ENCODE assay signal across 41 cellular contexts in genomic region chr10:37109000-37109399, GRCh38. TPM values are rescaled to one million over a fixed set of nuclear protein-coding genes. Genes with fewer than 3 reads are reported as not detected.
"Had no signal": no experiment of that assay in that cellular context is flagged by ENCODE, and none has a peak within 500 bp of the region (broad histone marks: within the 10 kb centered on the region; RNA-seq: fewer than 3 reads in every experiment).

No MANE protein-coding gene starts in this region.

- H3K27me3 Mint-ChIP-seq: activated CD4-positive, alpha-beta memory T cell treated with anti-CD3 and anti-CD28 coated beads for 36 hours; activated CD4-positive, alpha-beta T cell treated with anti-CD3 and anti-CD28 coated beads for 36 hours; activated CD4-positive, alpha-beta T cell treated with anti-CD3 and anti-CD28 coated beads, Interleukin-2, amount 10 ng/mL, durations not matched to agents 24 days and 14 days; activated CD8-positive, alpha-beta T cell treated with anti-CD3 and anti-CD28 coated beads for 36 hours; activated naive CD8-positive, alpha-beta T cell treated with anti-CD3 and anti-CD28 coated beads for 36 hours; activated T-helper 17 cell treated with anti-CD3 and anti-CD28 coated beads, Interleukin-2, amount 50 U/mL, for 72 hours had no signal

- ATAC-seq: activated CD4-positive, alpha-beta T cell treated with anti-CD3 and anti-CD28 coated beads for 36 hours; activated CD4-positive, CD25-positive, alpha-beta regulatory T cell treated with anti-CD3 and anti-CD28 coated beads, Interleukin-2, amount 50 U/mL, for 24 hours; activated CD8-positive, alpha-beta T cell treated with anti-CD3 and anti-CD28 coated beads for 36 hours; activated naive CD4-positive, alpha-beta T cell treated with anti-CD3 and anti-CD28 coated beads, Interleukin-2, amount 50 U/mL, for 72 hours; activated T-cell treated with anti-CD3 and anti-CD28 coated beads, Interleukin-2, amount 50 U/mL, for 4 hours; activated T-cell treated with anti-CD3 and anti-CD28 coated beads, Interleukin-2, amount 50 U/mL, for 72 hours; activated T-helper 17 cell treated with anti-CD3 and anti-CD28 coated beads, Interleukin-2, amount 50 U/mL, for 72 hours; body of pancreas had no signal

- H3K27me3 ChIP-seq: adrenal gland, body of pancreas, brain microvascular endothelial cell, breast epithelium had no signal

- H3K36me3 Mint-ChIP-seq: activated CD4-positive, alpha-beta memory T cell treated with anti-CD3 and anti-CD28 coated beads for 36 hours; activated naive CD4-positive, alpha-beta T cell treated with anti-CD3 and anti-CD28 coated beads, Interleukin-2, amount 50 U/mL, for 72 hours; activated naive CD8-positive, alpha-beta T cell treated with anti-CD3 and anti-CD28 coated beads for 36 hours had no signal

- H3K4me3 Mint-ChIP-seq: activated CD4-positive, alpha-beta memory T cell treated with anti-CD3 and anti-CD28 coated beads for 36 hours; activated CD4-positive, alpha-beta T cell treated with anti-CD3 and anti-CD28 coated beads for 36 hours; activated CD4-positive, alpha-beta T cell treated with anti-CD3 and anti-CD28 coated beads, Interleukin-2, amount 10 ng/mL, durations not matched to agents 24 days and 14 days; activated CD8-positive, alpha-beta T cell treated with anti-CD3 and anti-CD28 coated beads for 36 hours; activated naive CD4-positive, alpha-beta T cell treated with anti-CD3 and anti-CD28 coated beads for 36 hours; activated naive CD8-positive, alpha-beta T cell treated with anti-CD3 and anti-CD28 coated beads for 36 hours; activated T-cell treated with anti-CD3 and anti-CD28 coated beads, Interleukin-2, amount 50 U/mL, for 4 hours; activated T-cell treated with anti-CD3 and anti-CD28 coated beads, Interleukin-2, amount 50 U/mL, for 72 hours; activated T-helper 1 cell treated with anti-CD3 and anti-CD28 coated beads, Interleukin-12 subunit alpha, Interleukin-12 subunit beta, Interleukin-2, Interleukin-4 antibody, amounts not matched to agents 30 ng/mL and 10 ng/mL and 1 ng/mL, durations not matched to agents 14 hours and 24 hours and 36 hours; activated T-helper 17 cell treated with anti-CD3 and anti-CD28 coated beads, Interleukin-2, amount 50 U/mL, for 72 hours; T-helper 1 cell treated with Interleukin-12 subunit alpha and Interleukin-12 subunit beta and Interleukin-4 antibody, amounts not matched to agents 30 μg/mL and 1 μg/mL, for 36 hours; T-helper 2 cell treated with Interferon-gamma antibody and Interleukin-4, amounts not matched to agents 5 μg/mL and 100 μg/mL, for 36 hours had no signal

- H3K27ac ChIP-seq: adrenal gland, body of pancreas, brain microvascular endothelial cell, breast epithelium, VCaP had no signal

- H3K9me3 ChIP-seq: adrenal gland, body of pancreas, breast epithelium had no signal

- H3K4me1 ChIP-seq: adrenal gland, body of pancreas, breast epithelium had no signal

- H3K27ac Mint-ChIP-seq: activated CD4-positive, alpha-beta memory T cell treated with anti-CD3 and anti-CD28 coated beads for 36 hours; activated CD4-positive, alpha-beta T cell treated with anti-CD3 and anti-CD28 coated beads for 36 hours; activated CD4-positive, alpha-beta T cell treated with anti-CD3 and anti-CD28 coated beads, Interleukin-2, amount 10 ng/mL, durations not matched to agents 24 days and 14 days; activated CD8-positive, alpha-beta T cell treated with anti-CD3 and anti-CD28 coated beads for 36 hours; activated naive CD4-positive, alpha-beta T cell treated with anti-CD3 and anti-CD28 coated beads for 36 hours; activated naive CD4-positive, alpha-beta T cell treated with anti-CD3 and anti-CD28 coated beads, Interleukin-2, amount 50 U/mL, for 72 hours; activated naive CD8-positive, alpha-beta T cell treated with anti-CD3 and anti-CD28 coated beads for 36 hours; activated T-cell treated with anti-CD3 and anti-CD28 coated beads, Interleukin-2, amount 50 U/mL, for 72 hours; activated T-helper 1 cell treated with anti-CD3 and anti-CD28 coated beads, Interleukin-12 subunit alpha, Interleukin-12 subunit beta, Interleukin-2, Interleukin-4 antibody, amounts not matched to agents 30 ng/mL and 10 ng/mL and 1 ng/mL, durations not matched to agents 14 hours and 24 hours and 36 hours; activated T-helper 17 cell treated with anti-CD3 and anti-CD28 coated beads, Interleukin-2, amount 50 U/mL, for 72 hours; T-helper 1 cell treated with Interleukin-12 subunit alpha and Interleukin-12 subunit beta and Interleukin-4 antibody, amounts not matched to agents 30 μg/mL and 1 μg/mL, for 36 hours; T-helper 2 cell treated with Interferon-gamma antibody and Interleukin-4, amounts not matched to agents 5 μg/mL and 100 μg/mL, for 36 hours had no signal

- H3K4me1 Mint-ChIP-seq: activated CD4-positive, alpha-beta T cell treated with anti-CD3 and anti-CD28 coated beads for 36 hours; activated CD4-positive, alpha-beta T cell treated with anti-CD3 and anti-CD28 coated beads, Interleukin-2, amount 10 ng/mL, durations not matched to agents 24 days and 14 days; activated naive CD8-positive, alpha-beta T cell treated with anti-CD3 and anti-CD28 coated beads for 36 hours; activated T-helper 17 cell treated with anti-CD3 and anti-CD28 coated beads, Interleukin-2, amount 50 U/mL, for 72 hours had no signal

- H3K4me3 ChIP-seq: adrenal gland, body of pancreas, breast epithelium had no signal

- H3K36me3 ChIP-seq: adrenal gland, brain microvascular endothelial cell, breast epithelium had no signal

- FAIRE-seq: astrocyte, TTC549 had no signal

- DNase-seq: activated CD4-positive, alpha-beta memory T cell treated with anti-CD3 and anti-CD28 coated beads for 36 hours; activated CD4-positive, alpha-beta T cell treated with anti-CD3 and anti-CD28 coated beads for 1 hour; activated CD4-positive, alpha-beta T cell treated with anti-CD3 and anti-CD28 coated beads for 36 hours; activated CD4-positive, alpha-beta T cell treated with anti-CD3 and anti-CD28 coated beads, Interleukin-2, amount 10 ng/mL, durations not matched to agents 24 days and 14 days; activated CD4-positive, alpha-beta T cell treated with anti-CD3 and anti-CD28 coated beads, Interleukin-2, amount 50 U/mL, for 1 hour; activated CD4-positive, alpha-beta T cell treated with anti-CD3 and anti-CD28 coated beads, Interleukin-2, amount 50 U/mL, for 4 hours; activated CD4-positive, CD25-positive, alpha-beta regulatory T cell; activated CD8-positive, alpha-beta memory T cell treated with anti-CD3 and anti-CD28 coated beads, Interleukin-2, amount 50 U/mL, for 4 hours; activated CD8-positive, alpha-beta T cell treated with anti-CD3 and anti-CD28 coated beads for 36 hours; activated effector memory CD4-positive, alpha-beta T cell treated with anti-CD3 and anti-CD28 coated beads, Interleukin-2, amount 50 U/mL, for 16 hours; activated gamma-delta T cell treated with Interleukin-2 at 50 U/mL for 16 hours; activated naive CD4-positive, alpha-beta T cell; activated naive CD4-positive, alpha-beta T cell treated with anti-CD3 and anti-CD28 coated beads for 36 hours; activated naive CD4-positive, alpha-beta T cell treated with anti-CD3 and anti-CD28 coated beads, Interleukin-2, amount 50 U/mL, for 16 hours; activated naive CD8-positive, alpha-beta T cell treated with anti-CD3 and anti-CD28 coated beads for 36 hours; activated T-cell treated with anti-CD3 and anti-CD28 coated beads for 4 hours; activated T-cell treated with anti-CD3 and anti-CD28 coated beads, Interleukin-2, amount 50 U/mL, for 1 hour; activated T-cell treated with anti-CD3 and anti-CD28 coated beads, Interleukin-2, amount 50 U/mL, for 4 hours; activated T-cell treated with anti-CD3 and anti-CD28 coated beads, Interleukin-2, amount 50 U/mL, for 72 hours; adrenal gland; amniotic stem cell; aorta; body of pancreas; brain microvascular endothelial cell; central memory CD4-positive, alpha-beta T cell; T-helper 1 cell; T-helper 2 cell; T-helper 9 cell had no signal

RNA-seq across cellular contexts. Expression of gene ANKRD30A, which starts 16.4 kb away (rescaled TPM):
- total RNA-seq: activated CD4-positive, alpha-beta memory T cell treated with anti-CD3 and anti-CD28 coated beads for 36 hours; activated CD4-positive, alpha-beta T cell treated with anti-CD3 and anti-CD28 coated beads for 36 hours; activated CD4-positive, alpha-beta T cell treated with anti-CD3 and anti-CD28 coated beads, Interleukin-2, amount 10 ng/mL, durations not matched to agents 24 days and 14 days; activated CD8-positive, alpha-beta memory T cell treated with anti-CD3 and anti-CD28 coated beads for 36 hours; activated CD8-positive, alpha-beta T cell treated with anti-CD3 and anti-CD28 coated beads for 36 hours; activated naive CD4-positive, alpha-beta T cell treated with anti-CD3 and anti-CD28 coated beads for 36 hours; activated naive CD4-positive, alpha-beta T cell treated with anti-CD3 and anti-CD28 coated beads, Interleukin-2, amount 50 U/mL, for 72 hours; activated naive CD8-positive, alpha-beta T cell treated with anti-CD3 and anti-CD28 coated beads for 36 hours; activated T-cell treated with anti-CD3 and anti-CD28 coated beads, Interleukin-2, amount 50 U/mL, for 4 hours; activated T-cell treated with anti-CD3 and anti-CD28 coated beads, Interleukin-2, amount 50 U/mL, for 72 hours; activated T-helper 1 cell treated with anti-CD3 and anti-CD28 coated beads, Interleukin-12 subunit alpha, Interleukin-12 subunit beta, Interleukin-2, Interleukin-4 antibody, amounts not matched to agents 30 ng/mL and 10 ng/mL and 1 ng/mL, durations not matched to agents 14 hours and 24 hours and 36 hours; activated T-helper 17 cell treated with anti-CD3 and anti-CD28 coated beads, Interleukin-2, amount 50 U/mL, for 72 hours; adrenal gland; aorta; astrocyte; body of pancreas; cardiac septum; cerebellum had no signal
- polyA plus RNA-seq: adrenal gland, aorta had no signal
